ENCODE assay signal across 11 cellular contexts in the genomic region with DNA sequence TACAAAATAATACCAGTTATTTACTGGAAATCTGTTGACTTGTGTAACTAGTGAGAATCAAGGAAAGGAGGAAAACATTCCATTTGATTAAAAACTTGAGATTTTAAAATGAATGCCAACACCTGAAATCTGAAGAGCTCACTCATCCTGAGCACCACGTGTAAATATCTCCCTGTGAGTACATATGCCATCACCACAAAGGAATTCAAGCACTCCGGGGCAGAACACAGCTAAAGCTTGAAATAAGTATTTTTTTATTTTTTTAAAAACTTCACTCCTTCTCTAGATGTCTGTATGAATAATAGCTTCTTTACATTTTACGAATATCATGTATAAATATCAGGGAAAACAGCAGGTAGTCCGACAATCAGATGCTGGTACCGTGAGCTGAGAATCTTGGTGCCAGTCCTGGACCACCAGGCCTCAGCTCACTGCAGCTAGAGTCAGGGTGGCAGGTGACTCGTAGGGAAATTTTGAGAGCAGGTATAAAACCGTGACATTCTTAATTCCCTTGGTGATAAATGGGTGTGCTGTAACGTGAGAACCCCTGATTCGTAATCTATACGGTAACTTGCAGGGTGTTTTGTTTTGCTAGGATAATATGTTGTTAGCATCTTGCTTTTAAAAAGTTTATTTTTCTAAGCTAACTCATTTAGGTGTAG. TPM values are rescaled to one million over a fixed set of nuclear protein-coding genes. Genes with fewer than 3 reads are reported as not detected.
A peak's percentile ranks its signal among the peaks of the same experiment; 100 is the strongest.
DNase-seq lines count a peak whose midpoint lies in the region; ATAC-seq and TF ChIP-seq lines count a peak whose summit lies in the region.
"Had no signal": no experiment of that assay in that cellular context is flagged by ENCODE, and none has a peak within 500 bp of the region (broad histone marks: within the 10 kb centered on the region; RNA-seq: fewer than 3 reads in every experiment).

No MANE protein-coding gene starts in this region.

- no peak overlapping the region for H3K23ac ChIP-seq in mesendoderm (ENCODE audit: low read length)

- peak overlapping the region; percentile 87 for H3K27ac Mint-ChIP-seq in chondrocyte (ENCODE audit: unreplicated experiment)
- H3K27ac Mint-ChIP-seq in naive thymus-derived CD4-positive, alpha-beta T cell = no peak overlapping the region
- H3K27ac Mint-ChIP-seq: activated naive CD4-positive, alpha-beta T cell treated with anti-CD3 and anti-CD28 coated beads, Interleukin-2, amount 10 ng/mL, durations not matched to agents 7 days and 5 days had no signal

- H3K27me3 ChIP-seq in mesendoderm (ENCODE audit: insufficient read depth, low read length, poor library complexity) = no peaks in the 10 kb centered on the region
- H3K27me3 ChIP-seq in naive thymus-derived CD4-positive, alpha-beta T cell (ENCODE audit: control insufficient read depth in 2 of 2, insufficient read depth in 2 of 2, low read length in 2 of 2) = no peaks in the 10 kb centered on the region
- H3K27me3 ChIP-seq in H7 (ENCODE audit: control insufficient read depth, insufficient read depth, low read length) = no peaks in the 10 kb centered on the region

- H4K8ac ChIP-seq in mesendoderm (ENCODE audit: low read depth, low read length) = no peak overlapping the region

- no peak for TF ChIP-seq CTCF in chondrocyte (IDR thresholded peaks at IDR 0.05)

- no peaks in the 10 kb centered on the region for H3K36me3 ChIP-seq in mesendoderm (ENCODE audit: control insufficient read depth, insufficient read depth, low read length)
- H3K36me3 ChIP-seq in naive thymus-derived CD4-positive, alpha-beta T cell (ENCODE audit: control insufficient read depth in 2 of 3, insufficient read depth in 3 of 3, low read length in 3 of 3) = peaks cover 0 to 4% (median 0%) of the 10 kb centered on the region in 3 experiments
- no peaks in the 10 kb centered on the region for H3K36me3 ChIP-seq in H7 (replicated peaks; ENCODE audit: control insufficient read depth, insufficient read depth, low read length)

- peaks cover 32% of the 10 kb centered on the region for H3K4me1 Mint-ChIP-seq in chondrocyte (ENCODE audit: low read depth)
- peaks cover 2 to 74% (median 55%) of the 10 kb centered on the region in 7 donors for H3K4me1 Mint-ChIP-seq in naive thymus-derived CD4-positive, alpha-beta T cell

- POLR2A ChIA-PET in naive thymus-derived CD4-positive, alpha-beta T cell (lab: Charles Lee) = interaction anchor here (1.2 kb wide), 1 partner anchor 12 kb away, joined by 3 read pairs; no protein-coding TSS in a partner anchor

- H4K5ac ChIP-seq in mesendoderm (ENCODE audit: low read length) = no peak overlapping the region

- CTCF ChIA-PET in naive thymus-derived CD4-positive, alpha-beta T cell (lab: Charles Lee) = interaction anchor here (0.7 to 1.5 kb wide), 4 partner anchors 9 to 98 kb away, joined by 3 to 5 read pairs (median 3); no protein-coding TSS in a partner anchor

- intact Hi-C loops in naive thymus-derived CD4-positive, alpha-beta T cell (cut with micrococcal nuclease) = no loop called here

- H3K27ac ChIP-seq in mesendoderm (ENCODE audit: low read depth, low read length) = no peak overlapping the region
- no peak overlapping the region for H3K27ac ChIP-seq in naive thymus-derived CD4-positive, alpha-beta T cell (ENCODE audit: low read depth, low read length)

- H3K18ac ChIP-seq in mesendoderm (ENCODE audit: low read length) = no peak overlapping the region

- no peak overlapping the region for H2BK5ac ChIP-seq in mesendoderm (ENCODE audit: low read length)

- no peak overlapping the region for H3K9ac ChIP-seq in mesendoderm (ENCODE audit: low read length)

- peaks cover 19% of the 10 kb centered on the region for H3K79me1 ChIP-seq in mesendoderm (ENCODE audit: low read length)

- ATAC-seq in naive thymus-derived CD4-positive, alpha-beta T cell = no peak
- no peak for ATAC-seq in GM19455 (IDR thresholded peaks at IDR 0.05; ENCODE audit: unreplicated experiment)

- no peaks in the 10 kb centered on the region for H3K4me1 ChIP-seq in mesendoderm (ENCODE audit: control insufficient read depth, low read depth, low read length)
- H3K4me1 ChIP-seq in naive thymus-derived CD4-positive, alpha-beta T cell (ENCODE audit: control insufficient read depth in 2 of 2, insufficient read depth in 2 of 2, low read length in 2 of 2) = no peaks in the 10 kb centered on the region

- no peak overlapping the region for H2BK15ac ChIP-seq in mesendoderm (replicated peaks; ENCODE audit: low read depth)

- no peak overlapping the region for H3K4me2 ChIP-seq in mesendoderm (ENCODE audit: low read length)

- peak; percentile 78 for DNase-seq in AG20443 (ENCODE audit: low spot score)
- peak; percentile 80 for DNase-seq in LHCN-M2 (ENCODE audit: low read depth)
- no peak for DNase-seq in chondrocyte (ENCODE audit: low spot score)
- DNase-seq in mesendoderm = peak; percentile 80
- DNase-seq in naive thymus-derived CD4-positive, alpha-beta T cell = no peak
- no peak for DNase-seq in H7
- no peak for DNase-seq in amygdala (lab: John Stamatoyannopoulos, UW)
- DNase-seq: activated naive CD4-positive, alpha-beta T cell treated with anti-CD3 and anti-CD28 coated beads, Interleukin-2, amount 10 ng/mL, durations not matched to agents 7 days and 5 days; head of caudate nucleus; NCI-H1105 treated with DMSO at 0.1 percent for 48 hours had no signal

- H3K9me3 Mint-ChIP-seq in chondrocyte (ENCODE audit: low read depth) = no peaks in the 10 kb centered on the region
- H3K9me3 Mint-ChIP-seq in naive thymus-derived CD4-positive, alpha-beta T cell = no peaks in the 10 kb centered on the region
- H3K9me3 Mint-ChIP-seq: activated naive CD4-positive, alpha-beta T cell treated with anti-CD3 and anti-CD28 coated beads, Interleukin-2, amount 10 ng/mL, durations not matched to agents 7 days and 5 days had no signal

- no peak overlapping the region for H3K4me3 Mint-ChIP-seq in chondrocyte (ENCODE audit: unreplicated experiment)
- no peak overlapping the region for H3K4me3 Mint-ChIP-seq in naive thymus-derived CD4-positive, alpha-beta T cell
- H3K4me3 Mint-ChIP-seq: activated naive CD4-positive, alpha-beta T cell treated with anti-CD3 and anti-CD28 coated beads, Interleukin-2, amount 10 ng/mL, durations not matched to agents 7 days and 5 days had no signal

- H3K27me3 Mint-ChIP-seq in chondrocyte (ENCODE audit: low read depth) = no peaks in the 10 kb centered on the region
- no peaks in the 10 kb centered on the region for H3K27me3 Mint-ChIP-seq in naive thymus-derived CD4-positive, alpha-beta T cell
- H3K27me3 Mint-ChIP-seq: activated naive CD4-positive, alpha-beta T cell treated with anti-CD3 and anti-CD28 coated beads, Interleukin-2, amount 10 ng/mL, durations not matched to agents 7 days and 5 days had no signal

- no peaks in the 10 kb centered on the region for H3K36me3 Mint-ChIP-seq in chondrocyte (ENCODE audit: low read depth)
- H3K36me3 Mint-ChIP-seq in naive thymus-derived CD4-positive, alpha-beta T cell = peaks cover 0 to 54% (median 24%) of the 10 kb centered on the region in 5 donors

- no peak overlapping the region for H2AK5ac ChIP-seq in mesendoderm (ENCODE audit: low read length)

- H3K4ac ChIP-seq in mesendoderm (ENCODE audit: low read depth, low read length) = no peak overlapping the region

- H2BK120ac ChIP-seq in mesendoderm (ENCODE audit: low read depth, low read length) = no peak overlapping the region

- H3K4me3 ChIP-seq in mesendoderm (ENCODE audit: low read length) (no peak overlapping the region), H7 (ENCODE audit: insufficient read depth, low read depth, low read length) (no peak overlapping the region)
- H3K4me3 ChIP-seq in naive thymus-derived CD4-positive, alpha-beta T cell (ENCODE audit: low read length) = no peak overlapping the region

- no peak overlapping the region for H3K56ac ChIP-seq in mesendoderm (ENCODE audit: low read length)

- peaks cover 28% of the 10 kb centered on the region for H3K79me2 ChIP-seq in mesendoderm (ENCODE audit: control insufficient read depth, insufficient read depth, low read length)

- WGBS in mesendoderm (ENCODE audit: extremely low coverage, insufficient coverage, low lambda C conversion rate) = no CpG with 5 or more reads among the region's 10 CpGs

- no peaks in the 10 kb centered on the region for H3K9me3 ChIP-seq in naive thymus-derived CD4-positive, alpha-beta T cell (ENCODE audit: control insufficient read depth in 2 of 3, low read length in 3 of 3)

RNA-seq across cellular contexts. Expression of a gene that starts 12.7 kb away (rescaled TPM):
- total RNA-seq in LHCN-M2 (2014; rRNA removed) (8.3 and 11.1 TPM in 2 replicates), chondrocyte (14.9 to 15.2 TPM (median 15.0 TPM) in 3 replicates)
- polyA plus RNA-seq in LHCN-M2 (2012) = 2.1 TPM
- 10.1 TPM for polyA plus RNA-seq in mesendoderm (2013, experiment 1 of 2)
- 9.7 TPM for polyA plus RNA-seq in mesendoderm (2013, experiment 2 of 2)
- 10 to 100 TPM; 13.2 to 29.1 (median 25.9) TPM for total RNA-seq in naive thymus-derived CD4-positive, alpha-beta T cell
- 1 to 10 TPM; 2.2 to 5.5 TPM for polyA plus RNA-seq in naive thymus-derived CD4-positive, alpha-beta T cell
- total RNA-seq in H7 (2014; rRNA removed; shearing (Covaris generic)) = 12.6 and 15.0 TPM in 2 replicates

Comparison
In these comparisons a context has a peak if more than half of its experiments do, and no peak if none do; other contexts are left out.
1. DNase-seq: peak in AG20443 (single experiment), LHCN-M2 (single experiment) and mesendoderm (single experiment); none in chondrocyte (single experiment), naive thymus-derived CD4-positive, alpha-beta T cell (0 of 9), H7 (single experiment) and amygdala (0 of 56).